In the genomic region with DNA sequence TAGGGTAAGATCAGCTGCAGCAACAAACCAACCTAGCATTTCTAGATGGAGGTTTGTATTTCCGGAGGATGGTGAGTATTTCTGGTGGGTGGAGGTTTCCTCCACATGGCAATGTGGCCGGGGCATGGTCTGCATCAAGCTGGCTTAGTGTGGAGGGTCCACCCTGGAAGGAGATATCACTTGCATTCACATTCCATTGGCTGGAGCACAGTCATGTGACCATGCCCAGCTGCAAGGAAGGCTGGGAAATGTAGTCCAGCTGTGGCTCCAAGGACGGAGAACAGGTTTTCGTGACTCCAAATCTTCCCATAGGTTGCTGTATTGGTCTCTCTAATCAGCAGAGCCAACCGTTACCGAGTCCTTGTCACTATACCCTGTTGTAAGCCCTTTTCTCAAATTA, we compare ENCODE assay signal across 8 cellular contexts.
A peak's percentile ranks its signal among the peaks of the same experiment; 100 is the strongest.
DNase-seq lines count a peak whose midpoint lies in the region; ATAC-seq lines count a peak whose summit lies in the region.

No MANE protein-coding gene starts in this region.

- no peaks in the 10 kb centered on the region for H3K36me3 Mint-ChIP-seq in activated naive CD4-positive, alpha-beta T cell treated with anti-CD3 and anti-CD28 coated beads, Interleukin-2, amount 50 U/mL, for 24 hours
- peaks cover 14 to 19% of the 10 kb centered on the region in 2 donors for H3K36me3 Mint-ChIP-seq in stimulated activated naive B cell treated with anti-CD40 and anti-IgM and Interleukin-4, amounts not matched to agents 10 μg/mL and 1 μg/mL and 100 μg/mL, for 72 hours

- no peaks in the 10 kb centered on the region for H3K9me3 Mint-ChIP-seq in activated naive CD4-positive, alpha-beta T cell treated with anti-CD3 and anti-CD28 coated beads, Interleukin-2, amount 50 U/mL, for 24 hours
- peaks cover 0 to 2% of the 10 kb centered on the region in 2 donors for H3K9me3 Mint-ChIP-seq in stimulated activated naive B cell treated with anti-CD40 and anti-IgM and Interleukin-4, amounts not matched to agents 10 μg/mL and 1 μg/mL and 100 μg/mL, for 72 hours

- peaks cover 65% of the 10 kb centered on the region for H3K4me1 Mint-ChIP-seq in activated naive CD4-positive, alpha-beta T cell treated with anti-CD3 and anti-CD28 coated beads, Interleukin-2, amount 50 U/mL, for 24 hours
- peaks cover 57 to 79% of the 10 kb centered on the region in 2 donors for H3K4me1 Mint-ChIP-seq in stimulated activated naive B cell treated with anti-CD40 and anti-IgM and Interleukin-4, amounts not matched to agents 10 μg/mL and 1 μg/mL and 100 μg/mL, for 72 hours

- DNase-seq in AG08396 (ENCODE audit: low spot score) (peak; percentile 60), GM19238 (ENCODE audit: insufficient read length, low spot score) (peak; percentile 63), RPMI7951 (ENCODE audit: low read depth) (peak; percentile 17), iPS DF 19.7 (ENCODE audit: low read depth, low spot score) (peak; percentile 95), H4 (ENCODE audit: low spot score) (no peak), RPMI8226 (no peak)
- peak; percentile 54 for DNase-seq in stimulated activated naive B cell treated with anti-CD40 and anti-IgM and Interleukin-4, amounts not matched to agents 10 μg/mL and 1 μg/mL and 100 μg/mL, for 72 hours

- no peaks in the 10 kb centered on the region for H3K27me3 Mint-ChIP-seq in activated naive CD4-positive, alpha-beta T cell treated with anti-CD3 and anti-CD28 coated beads, Interleukin-2, amount 50 U/mL, for 24 hours
- H3K27me3 Mint-ChIP-seq in stimulated activated naive B cell treated with anti-CD40 and anti-IgM and Interleukin-4, amounts not matched to agents 10 μg/mL and 1 μg/mL and 100 μg/mL, for 72 hours = no peaks in the 10 kb centered on the region

- H3K4me3 Mint-ChIP-seq in activated naive CD4-positive, alpha-beta T cell treated with anti-CD3 and anti-CD28 coated beads, Interleukin-2, amount 50 U/mL, for 24 hours = peak overlapping the region; percentile 24
- peak overlapping the region; percentile 73 to 83 for H3K4me3 Mint-ChIP-seq in stimulated activated naive B cell treated with anti-CD40 and anti-IgM and Interleukin-4, amounts not matched to agents 10 μg/mL and 1 μg/mL and 100 μg/mL, for 72 hours

- peak overlapping the region; percentile 72 for H3K27ac Mint-ChIP-seq in activated naive CD4-positive, alpha-beta T cell treated with anti-CD3 and anti-CD28 coated beads, Interleukin-2, amount 50 U/mL, for 24 hours
- H3K27ac Mint-ChIP-seq in stimulated activated naive B cell treated with anti-CD40 and anti-IgM and Interleukin-4, amounts not matched to agents 10 μg/mL and 1 μg/mL and 100 μg/mL, for 72 hours = peak overlapping the region; percentile 93

- peak; percentile 21 to 22 for ATAC-seq in stimulated activated naive B cell treated with anti-CD40 and anti-IgM and Interleukin-4, amounts not matched to agents 10 μg/mL and 1 μg/mL and 100 μg/mL, for 72 hours (replicated peaks)

Comparison
In these comparisons a context has a peak if more than half of its experiments do, and no peak if none do; other contexts are left out.
1. DNase-seq: peak in AG08396 (single experiment), GM19238 (single experiment), RPMI7951 (single experiment), iPS DF 19.7 (single experiment) and stimulated activated naive B cell treated with anti-CD40 and anti-IgM and Interleukin-4, amounts not matched to agents 10 μg/mL and 1 μg/mL and 100 μg/mL, for 72 hours (single experiment); none in H4 (single experiment) and RPMI8226 (single experiment).